Comparison of ENCODE assay signal across 1 cellular context in the genomic region with DNA sequence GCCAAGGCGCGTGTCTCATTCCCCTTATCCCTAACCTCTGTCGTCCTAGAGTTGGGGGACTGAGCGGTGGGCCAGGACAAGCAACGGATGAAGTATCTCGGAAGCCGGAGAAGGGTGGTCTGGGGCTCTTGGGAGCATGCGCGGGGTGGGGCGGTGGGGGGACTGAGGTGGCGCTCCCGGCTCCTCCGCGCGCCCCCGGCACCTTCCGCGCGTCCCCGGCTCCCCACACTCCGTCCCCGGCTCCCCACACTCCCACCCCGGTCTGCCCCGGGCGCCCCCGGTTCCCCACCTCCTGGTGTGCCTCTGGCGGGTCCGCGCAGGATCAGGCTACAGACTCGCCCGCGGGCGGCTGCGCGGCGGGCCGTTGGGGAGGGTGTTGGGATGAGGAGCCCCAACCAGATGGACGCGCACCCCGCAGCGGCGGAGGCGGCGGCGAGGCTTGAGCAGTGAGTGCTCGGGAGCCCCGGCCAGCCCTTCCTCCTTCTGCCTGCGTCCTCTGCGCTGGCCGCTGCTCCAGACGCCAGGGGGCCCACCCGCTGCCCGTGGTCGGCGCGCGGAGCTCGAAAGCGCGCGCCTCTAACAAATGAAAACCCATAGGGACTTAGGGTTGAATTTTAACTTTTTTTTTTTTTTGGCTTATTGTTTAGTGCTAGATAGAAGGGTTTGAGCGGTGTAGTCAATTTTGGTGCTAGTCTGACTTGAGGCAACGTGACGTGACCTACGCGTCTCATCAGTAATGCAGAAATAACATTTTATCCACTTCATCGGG.
TF ChIP-seq lines count a peak whose summit lies in the region.

No MANE protein-coding gene starts in this region.

TF ChIP-seq in HepG2, 621 proteins besides CTCF, POLR2A, EP300 and RAD21 (continued from another document and continues in another):
- TF ChIP-seq ZNF350 (CRISPR knock-in tag; IDR thresholded peaks at IDR 0.05; ENCODE audit: borderline replicate concordance, low read depth) (peak; percentile 63), ZNF776 (CRISPR knock-in tag; IDR thresholded peaks at IDR 0.05) (no peak), ZNF367 (CRISPR knock-in tag; IDR thresholded peaks at IDR 0.05; ENCODE audit: borderline replicate concordance) (no peak), GTF2F1 (IDR thresholded peaks at IDR 0.05; ENCODE audit: low read length) (no peak), HDAC1 (CRISPR knock-in tag; IDR thresholded peaks at IDR 0.05) (peak; percentile 30; the same call in 1 of the 2 replicates), ZNF44 (CRISPR knock-in tag; IDR thresholded peaks at IDR 0.05) (no peak), TCF7 (IDR thresholded peaks at IDR 0.05; ENCODE audit: low read depth) (no peak), FOXC1 (CRISPR knock-in tag; IDR thresholded peaks at IDR 0.05; ENCODE audit: borderline replicate concordance) (peak; percentile 68; the same call in 1 of the 2 replicates), ZNF451 (CRISPR knock-in tag; IDR thresholded peaks at IDR 0.05) (peak; percentile 69; the same call in 1 of the 2 replicates), ZFP36L1 (CRISPR knock-in tag; IDR thresholded peaks at IDR 0.05) (no peak), ISX (CRISPR knock-in tag; conservative IDR thresholded peaks at IDR 0.05) (no peak), ZNF3 (CRISPR knock-in tag; IDR thresholded peaks at IDR 0.05) (no peak), GABPB1 (CRISPR knock-in tag; IDR thresholded peaks at IDR 0.05) (peak; percentile 75), ZNF75D (CRISPR knock-in tag; IDR thresholded peaks at IDR 0.05; ENCODE audit: borderline replicate concordance) (no peak), KAT2B (IDR thresholded peaks at IDR 0.05; ENCODE audit: borderline replicate concordance, low read depth, low read length) (no peak), JUN (CRISPR knock-in tag; IDR thresholded peaks at IDR 0.05) (no peak), ZNF264 (CRISPR knock-in tag; IDR thresholded peaks at IDR 0.05) (peak; percentile 68; the same call in 1 of the 2 replicates), NBN (conservative IDR thresholded peaks at IDR 0.05) (no peak), ZFP36 (IDR thresholded peaks at IDR 0.05; ENCODE audit: borderline replicate concordance, low read depth, low read length, partially characterized antibody) (no peak), TARDBP (CRISPR knock-in tag; IDR thresholded peaks at IDR 0.05) (no peak), ZNF746 (CRISPR knock-in tag; IDR thresholded peaks at IDR 0.05) (peak; percentile 50; the same call in 1 of the 2 replicates), ZNF792 (CRISPR knock-in tag; IDR thresholded peaks at IDR 0.05) (0 out of 2 replicates have a peak, but pooled peaks have one; percentile 30), ZNF660 (CRISPR knock-in tag; IDR thresholded peaks at IDR 0.05; ENCODE audit: borderline replicate concordance, low read depth) (no peak), MBD4 (IDR thresholded peaks at IDR 0.05; ENCODE audit: borderline replicate concordance, low read length) (no peak), ATF1 (CRISPR knock-in tag; IDR thresholded peaks at IDR 0.05) (no peak)
- TF ChIP-seq, protein P1, sequence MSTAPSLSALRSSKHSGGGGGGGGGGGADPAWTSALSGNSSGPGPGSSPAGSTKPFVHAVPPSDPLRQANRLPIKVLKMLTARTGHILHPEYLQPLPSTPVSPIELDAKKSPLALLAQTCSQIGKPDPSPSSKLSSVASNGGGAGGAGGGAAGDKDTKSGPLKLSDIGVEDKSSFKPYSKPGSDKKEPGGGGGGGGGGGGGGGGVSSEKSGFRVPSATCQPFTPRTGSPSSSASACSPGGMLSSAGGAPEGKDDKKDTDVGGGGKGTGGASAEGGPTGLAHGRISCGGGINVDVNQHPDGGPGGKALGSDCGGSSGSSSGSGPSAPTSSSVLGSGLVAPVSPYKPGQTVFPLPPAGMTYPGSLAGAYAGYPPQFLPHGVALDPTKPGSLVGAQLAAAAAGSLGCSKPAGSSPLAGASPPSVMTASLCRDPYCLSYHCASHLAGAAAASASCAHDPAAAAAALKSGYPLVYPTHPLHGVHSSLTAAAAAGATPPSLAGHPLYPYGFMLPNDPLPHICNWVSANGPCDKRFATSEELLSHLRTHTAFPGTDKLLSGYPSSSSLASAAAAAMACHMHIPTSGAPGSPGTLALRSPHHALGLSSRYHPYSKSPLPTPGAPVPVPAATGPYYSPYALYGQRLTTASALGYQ (CRISPR knock-in tag; IDR thresholded peaks at IDR 0.05) = no peak
- TF ChIP-seq, protein P2, sequence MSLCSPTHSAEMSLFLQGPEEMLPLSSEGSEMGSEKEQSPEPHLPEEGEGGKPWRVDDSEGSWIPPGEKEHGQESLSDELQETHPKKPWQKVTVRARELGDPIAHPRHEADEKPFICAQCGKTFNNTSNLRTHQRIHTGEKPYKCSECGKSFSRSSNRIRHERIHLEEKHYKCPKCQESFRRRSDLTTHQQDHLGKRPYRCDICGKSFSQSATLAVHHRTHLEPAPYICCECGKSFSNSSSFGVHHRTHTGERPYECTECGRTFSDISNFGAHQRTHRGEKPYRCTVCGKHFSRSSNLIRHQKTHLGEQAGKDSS (CRISPR knock-in tag; IDR thresholded peaks at IDR 0.05; ENCODE audit: borderline replicate concordance, low read depth) = peak; percentile 93
- TF ChIP-seq, protein P3, sequence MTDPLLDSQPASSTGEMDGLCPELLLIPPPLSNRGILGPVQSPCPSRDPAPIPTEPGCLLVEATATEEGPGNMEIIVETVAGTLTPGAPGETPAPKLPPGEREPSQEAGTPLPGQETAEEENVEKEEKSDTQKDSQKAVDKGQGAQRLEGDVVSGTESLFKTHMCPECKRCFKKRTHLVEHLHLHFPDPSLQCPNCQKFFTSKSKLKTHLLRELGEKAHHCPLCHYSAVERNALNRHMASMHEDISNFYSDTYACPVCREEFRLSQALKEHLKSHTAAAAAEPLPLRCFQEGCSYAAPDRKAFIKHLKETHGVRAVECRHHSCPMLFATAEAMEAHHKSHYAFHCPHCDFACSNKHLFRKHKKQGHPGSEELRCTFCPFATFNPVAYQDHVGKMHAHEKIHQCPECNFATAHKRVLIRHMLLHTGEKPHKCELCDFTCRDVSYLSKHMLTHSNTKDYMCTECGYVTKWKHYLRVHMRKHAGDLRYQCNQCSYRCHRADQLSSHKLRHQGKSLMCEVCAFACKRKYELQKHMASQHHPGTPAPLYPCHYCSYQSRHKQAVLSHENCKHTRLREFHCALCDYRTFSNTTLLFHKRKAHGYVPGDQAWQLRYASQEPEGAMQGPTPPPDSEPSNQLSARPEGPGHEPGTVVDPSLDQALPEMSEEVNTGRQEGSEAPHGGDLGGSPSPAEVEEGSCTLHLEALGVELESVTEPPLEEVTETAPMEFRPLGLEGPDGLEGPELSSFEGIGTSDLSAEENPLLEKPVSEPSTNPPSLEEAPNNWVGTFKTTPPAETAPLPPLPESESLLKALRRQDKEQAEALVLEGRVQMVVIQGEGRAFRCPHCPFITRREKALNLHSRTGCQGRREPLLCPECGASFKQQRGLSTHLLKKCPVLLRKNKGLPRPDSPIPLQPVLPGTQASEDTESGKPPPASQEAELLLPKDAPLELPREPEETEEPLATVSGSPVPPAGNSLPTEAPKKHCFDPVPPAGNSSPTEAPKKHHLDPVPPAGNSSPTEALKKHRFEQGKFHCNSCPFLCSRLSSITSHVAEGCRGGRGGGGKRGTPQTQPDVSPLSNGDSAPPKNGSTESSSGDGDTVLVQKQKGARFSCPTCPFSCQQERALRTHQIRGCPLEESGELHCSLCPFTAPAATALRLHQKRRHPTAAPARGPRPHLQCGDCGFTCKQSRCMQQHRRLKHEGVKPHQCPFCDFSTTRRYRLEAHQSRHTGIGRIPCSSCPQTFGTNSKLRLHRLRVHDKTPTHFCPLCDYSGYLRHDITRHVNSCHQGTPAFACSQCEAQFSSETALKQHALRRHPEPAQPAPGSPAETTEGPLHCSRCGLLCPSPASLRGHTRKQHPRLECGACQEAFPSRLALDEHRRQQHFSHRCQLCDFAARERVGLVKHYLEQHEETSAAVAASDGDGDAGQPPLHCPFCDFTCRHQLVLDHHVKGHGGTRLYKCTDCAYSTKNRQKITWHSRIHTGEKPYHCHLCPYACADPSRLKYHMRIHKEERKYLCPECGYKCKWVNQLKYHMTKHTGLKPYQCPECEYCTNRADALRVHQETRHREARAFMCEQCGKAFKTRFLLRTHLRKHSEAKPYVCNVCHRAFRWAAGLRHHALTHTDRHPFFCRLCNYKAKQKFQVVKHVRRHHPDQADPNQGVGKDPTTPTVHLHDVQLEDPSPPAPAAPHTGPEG (CRISPR knock-in tag; IDR thresholded peaks at IDR 0.05) = 0 out of 2 replicates have a peak, but pooled peaks have one; percentile 69
- TF ChIP-seq, protein P4, sequence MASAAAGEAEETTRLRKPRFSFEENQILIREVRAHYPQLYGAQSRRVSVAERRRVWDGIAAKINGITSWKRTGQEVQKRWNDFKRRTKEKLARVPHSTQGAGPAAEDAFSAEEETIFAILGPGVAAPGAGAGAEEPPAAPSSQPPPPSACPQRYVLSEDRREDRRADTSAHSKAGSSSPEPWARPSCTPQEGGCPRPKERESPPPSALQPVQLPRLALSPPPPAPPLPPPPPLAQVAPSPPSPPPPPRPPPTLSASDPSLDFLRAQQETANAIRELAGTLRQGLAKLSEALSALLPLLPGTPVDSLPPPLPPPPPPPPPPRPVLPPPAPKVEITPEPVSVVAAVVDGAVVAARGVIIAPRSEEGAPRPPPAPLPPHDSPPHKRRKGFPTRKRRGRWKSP (CRISPR knock-in tag; IDR thresholded peaks at IDR 0.05) = peak; percentile 67; the same call in 1 of the 2 replicates
- TF ChIP-seq, protein P5, sequence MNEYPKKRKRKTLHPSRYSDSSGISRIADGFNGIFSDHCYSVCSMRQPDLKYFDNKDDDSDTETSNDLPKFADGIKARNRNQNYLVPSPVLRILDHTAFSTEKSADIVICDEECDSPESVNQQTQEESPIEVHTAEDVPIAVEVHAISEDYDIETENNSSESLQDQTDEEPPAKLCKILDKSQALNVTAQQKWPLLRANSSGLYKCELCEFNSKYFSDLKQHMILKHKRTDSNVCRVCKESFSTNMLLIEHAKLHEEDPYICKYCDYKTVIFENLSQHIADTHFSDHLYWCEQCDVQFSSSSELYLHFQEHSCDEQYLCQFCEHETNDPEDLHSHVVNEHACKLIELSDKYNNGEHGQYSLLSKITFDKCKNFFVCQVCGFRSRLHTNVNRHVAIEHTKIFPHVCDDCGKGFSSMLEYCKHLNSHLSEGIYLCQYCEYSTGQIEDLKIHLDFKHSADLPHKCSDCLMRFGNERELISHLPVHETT (CRISPR knock-in tag; conservative IDR thresholded peaks at IDR 0.05) = no peak
- TF ChIP-seq, protein P6, sequence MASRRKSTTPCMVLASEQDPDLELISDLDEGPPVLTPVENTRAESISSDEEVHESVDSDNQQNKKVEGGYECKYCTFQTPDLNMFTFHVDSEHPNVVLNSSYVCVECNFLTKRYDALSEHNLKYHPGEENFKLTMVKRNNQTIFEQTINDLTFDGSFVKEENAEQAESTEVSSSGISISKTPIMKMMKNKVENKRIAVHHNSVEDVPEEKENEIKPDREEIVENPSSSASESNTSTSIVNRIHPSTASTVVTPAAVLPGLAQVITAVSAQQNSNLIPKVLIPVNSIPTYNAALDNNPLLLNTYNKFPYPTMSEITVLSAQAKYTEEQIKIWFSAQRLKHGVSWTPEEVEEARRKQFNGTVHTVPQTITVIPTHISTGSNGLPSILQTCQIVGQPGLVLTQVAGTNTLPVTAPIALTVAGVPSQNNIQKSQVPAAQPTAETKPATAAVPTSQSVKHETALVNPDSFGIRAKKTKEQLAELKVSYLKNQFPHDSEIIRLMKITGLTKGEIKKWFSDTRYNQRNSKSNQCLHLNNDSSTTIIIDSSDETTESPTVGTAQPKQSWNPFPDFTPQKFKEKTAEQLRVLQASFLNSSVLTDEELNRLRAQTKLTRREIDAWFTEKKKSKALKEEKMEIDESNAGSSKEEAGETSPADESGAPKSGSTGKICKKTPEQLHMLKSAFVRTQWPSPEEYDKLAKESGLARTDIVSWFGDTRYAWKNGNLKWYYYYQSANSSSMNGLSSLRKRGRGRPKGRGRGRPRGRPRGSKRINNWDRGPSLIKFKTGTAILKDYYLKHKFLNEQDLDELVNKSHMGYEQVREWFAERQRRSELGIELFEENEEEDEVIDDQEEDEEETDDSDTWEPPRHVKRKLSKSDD (CRISPR knock-in tag; IDR thresholded peaks at IDR 0.05; ENCODE audit: low read depth) = no peak
- TF ChIP-seq, protein P7, sequence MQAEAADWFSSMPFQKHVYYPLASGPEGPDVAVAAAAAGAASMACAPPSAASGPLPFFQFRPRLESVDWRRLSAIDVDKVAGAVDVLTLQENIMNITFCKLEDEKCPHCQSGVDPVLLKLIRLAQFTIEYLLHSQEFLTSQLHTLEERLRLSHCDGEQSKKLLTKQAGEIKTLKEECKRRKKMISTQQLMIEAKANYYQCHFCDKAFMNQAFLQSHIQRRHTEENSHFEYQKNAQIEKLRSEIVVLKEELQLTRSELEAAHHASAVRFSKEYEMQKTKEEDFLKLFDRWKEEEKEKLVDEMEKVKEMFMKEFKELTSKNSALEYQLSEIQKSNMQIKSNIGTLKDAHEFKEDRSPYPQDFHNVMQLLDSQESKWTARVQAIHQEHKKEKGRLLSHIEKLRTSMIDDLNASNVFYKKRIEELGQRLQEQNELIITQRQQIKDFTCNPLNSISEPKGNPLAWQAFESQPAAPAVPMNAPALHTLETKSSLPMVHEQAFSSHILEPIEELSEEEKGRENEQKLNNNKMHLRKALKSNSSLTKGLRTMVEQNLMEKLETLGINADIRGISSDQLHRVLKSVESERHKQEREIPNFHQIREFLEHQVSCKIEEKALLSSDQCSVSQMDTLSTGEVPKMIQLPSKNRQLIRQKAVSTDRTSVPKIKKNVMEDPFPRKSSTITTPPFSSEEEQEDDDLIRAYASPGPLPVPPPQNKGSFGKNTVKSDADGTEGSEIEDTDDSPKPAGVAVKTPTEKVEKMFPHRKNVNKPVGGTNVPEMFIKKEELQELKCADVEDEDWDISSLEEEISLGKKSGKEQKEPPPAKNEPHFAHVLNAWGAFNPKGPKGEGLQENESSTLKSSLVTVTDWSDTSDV (CRISPR knock-in tag; IDR thresholded peaks at IDR 0.05) = peak; percentile 87; the same call in 1 of the 2 replicates
- TF ChIP-seq, protein P8, sequence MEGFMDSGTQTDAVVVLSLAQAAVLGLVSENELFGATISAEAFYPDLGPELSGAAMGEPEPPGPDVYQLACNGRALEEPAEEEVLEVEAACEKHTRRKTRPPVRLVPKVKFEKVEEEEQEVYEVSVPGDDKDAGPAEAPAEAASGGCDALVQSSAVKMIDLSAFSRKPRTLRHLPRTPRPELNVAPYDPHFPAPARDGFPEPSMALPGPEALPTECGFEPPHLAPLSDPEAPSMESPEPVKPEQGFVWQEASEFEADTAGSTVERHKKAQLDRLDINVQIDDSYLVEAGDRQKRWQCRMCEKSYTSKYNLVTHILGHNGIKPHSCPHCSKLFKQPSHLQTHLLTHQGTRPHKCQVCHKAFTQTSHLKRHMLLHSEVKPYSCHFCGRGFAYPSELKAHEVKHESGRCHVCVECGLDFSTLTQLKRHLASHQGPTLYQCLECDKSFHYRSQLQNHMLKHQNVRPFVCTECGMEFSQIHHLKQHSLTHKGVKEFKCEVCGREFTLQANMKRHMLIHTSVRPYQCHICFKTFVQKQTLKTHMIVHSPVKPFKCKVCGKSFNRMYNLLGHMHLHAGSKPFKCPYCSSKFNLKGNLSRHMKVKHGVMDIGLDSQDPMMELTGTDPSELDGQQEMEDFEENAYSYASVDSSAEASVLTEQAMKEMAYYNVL (CRISPR knock-in tag; IDR thresholded peaks at IDR 0.05; ENCODE audit: borderline replicate concordance) = no peak
- TF ChIP-seq, protein P9, sequence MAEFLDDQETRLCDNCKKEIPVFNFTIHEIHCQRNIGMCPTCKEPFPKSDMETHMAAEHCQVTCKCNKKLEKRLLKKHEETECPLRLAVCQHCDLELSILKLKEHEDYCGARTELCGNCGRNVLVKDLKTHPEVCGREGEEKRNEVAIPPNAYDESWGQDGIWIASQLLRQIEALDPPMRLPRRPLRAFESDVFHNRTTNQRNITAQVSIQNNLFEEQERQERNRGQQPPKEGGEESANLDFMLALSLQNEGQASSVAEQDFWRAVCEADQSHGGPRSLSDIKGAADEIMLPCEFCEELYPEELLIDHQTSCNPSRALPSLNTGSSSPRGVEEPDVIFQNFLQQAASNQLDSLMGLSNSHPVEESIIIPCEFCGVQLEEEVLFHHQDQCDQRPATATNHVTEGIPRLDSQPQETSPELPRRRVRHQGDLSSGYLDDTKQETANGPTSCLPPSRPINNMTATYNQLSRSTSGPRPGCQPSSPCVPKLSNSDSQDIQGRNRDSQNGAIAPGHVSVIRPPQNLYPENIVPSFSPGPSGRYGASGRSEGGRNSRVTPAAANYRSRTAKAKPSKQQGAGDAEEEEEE (CRISPR knock-in tag; IDR thresholded peaks at IDR 0.05; ENCODE audit: borderline replicate concordance) = no peak
